Comparison of ENCODE assay signal across 13 cellular contexts in genomic region chr16:53998024-53998810, GRCh38.
A peak's percentile ranks its signal among the peaks of the same experiment; 100 is the strongest.
DNase-seq lines count a peak whose midpoint lies in the region; ATAC-seq and TF ChIP-seq lines count a peak whose summit lies in the region.
"Had no signal": no experiment of that assay in that cellular context is flagged by ENCODE, and none has a peak within 500 bp of the region (broad histone marks: within the 10 kb centered on the region; RNA-seq: fewer than 3 reads in every experiment).

No MANE protein-coding gene starts in this region.

- ATAC-seq in esophagus mucosa = peak; percentile 30
- peak; percentile 71 to 90 (median 73) for ATAC-seq in right lobe of liver
- ATAC-seq in GM18505 (IDR thresholded peaks at IDR 0.05; ENCODE audit: unreplicated experiment) = no peak
- ATAC-seq in HG03460 (IDR thresholded peaks at IDR 0.05; ENCODE audit: unreplicated experiment) = no peak
- ATAC-seq: HCT116 had no signal

- 69% methylated on average over 5 of the region's 5 CpGs for WGBS in right lobe of liver (ENCODE audit: insufficient coverage, low coverage, low lambda C conversion rate, missing lambda C conversion rate)

- TF ChIP-seq POLR2A in right lobe of liver (IDR thresholded peaks at IDR 0.05) (no peak), GM18505 (IDR thresholded peaks at IDR 0.05; ENCODE audit: borderline replicate concordance, extremely low read depth, insufficient read depth, insufficient read length) (no peak)

- H3K36me3 ChIP-seq in right lobe of liver = no peaks in the 10 kb centered on the region

- H3K4me3 ChIP-seq in right lobe of liver = no peak overlapping the region
- H3K4me3 ChIP-seq: GM23248 had no signal

- H3K27me3 ChIP-seq in right lobe of liver = no peaks in the 10 kb centered on the region

- no peaks in the 10 kb centered on the region for H3K9me3 ChIP-seq in right lobe of liver

- intact Hi-C loops in right lobe of liver (cut with DNase I) = no loop called here

- DNase-seq in HuH-7 (ENCODE audit: low spot score) (peak; percentile 6), right lobe of liver (no peak), globus pallidus (ENCODE audit: low spot score) (no peak), NCI-H446 (lab: John Stamatoyannopoulos, UW) (no peak)
- DNase-seq: DMS53, GM23248, IMR-90 had no signal

- no peak for TF ChIP-seq CTCF in 22Rv1 (IDR thresholded peaks at IDR 0.05)
- no peak for TF ChIP-seq CTCF in right lobe of liver (IDR thresholded peaks at IDR 0.05)

- peak overlapping the region; percentile 7; the same call in 1 of the 2 replicates for H3K27ac ChIP-seq in 22Rv1
- H3K27ac ChIP-seq in right lobe of liver = no peak overlapping the region
- H3K27ac ChIP-seq: GM23248, HL-60 had no signal

- H3K4me1 ChIP-seq in right lobe of liver = peaks cover 0 to 9% (median 0%) of the 10 kb centered on the region in 4 donors

Comparison
In these comparisons a context has a peak if more than half of its experiments do, and no peak if none do; other contexts are left out.
1. ATAC-seq: peak in esophagus mucosa (single experiment) and right lobe of liver (4 of 4); none in GM18505 (single experiment) and HG03460 (single experiment).